8 cellular contexts compared by ENCODE assay signal in genomic region chr1:55215194-55216021, GRCh38. TPM values are rescaled to one million over a fixed set of nuclear protein-coding genes. Genes with fewer than 3 reads are reported as not detected.
DNase-seq lines count a peak whose midpoint lies in the region; ATAC-seq, FAIRE-seq and TF ChIP-seq lines count a peak whose summit lies in the region.

Gene USP24, minus strand, starts transcription at chr1:55215364. Its CDS starts 251 bp downstream, at chr1:55215113.

- H3K9me3 ChIP-seq in WERI-Rb-1 (ENCODE audit: severe bottlenecking), result no peaks in the 10 kb centered on the region
- no peaks in the 10 kb centered on the region for H3K9me3 ChIP-seq in small intestine (ENCODE audit: control insufficient read depth, low read depth)

- peak within 1 kb of the TSS; percentile 91 for H3K4me3 ChIP-seq in WERI-Rb-1 (ENCODE audit: low read depth, low read length)
- peak within 1 kb of the TSS; percentile 95 to 96 for H3K4me3 ChIP-seq in small intestine (ENCODE audit: low read depth in 1 of 2, low read length in 2 of 2)

- H3K27ac ChIP-seq in WERI-Rb-1 (peak within 1 kb of the TSS; percentile 94), small intestine (ENCODE audit: low read depth in 1 of 2, low read length in 1 of 2) (peak within 1 kb of the TSS; percentile 94 to 95)

- peak; percentile 31 for DNase-seq in SIG-M5 treated with dmso at 0.1 percent for 504 hours (lab: John Stamatoyannopoulos, UW; ENCODE audit: unreplicated experiment)
- no peak for DNase-seq in SIG-M5 (lab: John Stamatoyannopoulos, UW)
- peak; percentile 44 for DNase-seq in NCI-H2107 (lab: John Stamatoyannopoulos, UW)
- peak; percentile 75 for DNase-seq in WERI-Rb-1
- peak; percentile 81 to 83 for DNase-seq in T47D (ENCODE audit: low read depth in 1 of 2, low spot score in 1 of 2)
- DNase-seq in iPS-NIHi11 (ENCODE audit: low spot score), result peak; percentile 93
- DNase-seq in small intestine, result peak; percentile 89

- in situ Hi-C loops in T47D (cut with HindIII; ENCODE audit: low pct_unique_long_range_greater_than_20kb, low sequenced_read_pairs), result no loop called here

- H3K27me3 ChIP-seq in WERI-Rb-1 (ENCODE audit: insufficient read depth, low read depth, severe bottlenecking) (no peaks in the 10 kb centered on the region), small intestine (ENCODE audit: control insufficient read depth in 2 of 2, insufficient read depth in 2 of 2, low read length in 2 of 2) (no peaks in the 10 kb centered on the region)

- ATAC-seq in HG02943 (IDR thresholded peaks at IDR 0.05; ENCODE audit: low read depth, unreplicated experiment), result peak; percentile 67

- FAIRE-seq in small intestine (lab: Jason Lieb, UNC), result no peak

- WGBS in small intestine, 3 donors, result 0 to 1% (median 1%) methylated on average over 52 to 96 of the region's 96 CpGs

- H3K4me1 ChIP-seq in small intestine (ENCODE audit: control insufficient read depth in 2 of 2, insufficient read depth in 1 of 2, low read depth in 1 of 2, low read length in 1 of 2), result peaks cover 3 to 21% of the 10 kb centered on the region in 2 donors

- TF ChIP-seq CTCF in WERI-Rb-1 (IDR thresholded peaks at IDR 0.05; ENCODE audit: low read depth, low read length), result no peak

- H3K36me3 ChIP-seq in WERI-Rb-1 (peaks cover 8% of the 10 kb centered on the region), small intestine (ENCODE audit: control insufficient read depth in 2 of 2, insufficient read depth in 2 of 2, low read length in 2 of 2) (no peaks in the 10 kb centered on the region)

RNA-seq across cellular contexts. Expression of gene USP24, which starts in this region (rescaled TPM):
- polyA plus RNA-seq in small intestine, result 10 to 100 TPM in 2 of 3 donors, 1 to 10 TPM in 1; 7.3 to 11.4 (median 11.1) TPM
